Comparison of ENCODE assay signal across 24 cellular contexts in genomic region chr1:197621761-197622160, GRCh38.
DNase-seq lines count a peak whose midpoint lies in the region; ATAC-seq, FAIRE-seq and TF ChIP-seq lines count a peak whose summit lies in the region.
"Had no signal": no experiment of that assay in that cellular context is flagged by ENCODE, and none has a peak within 500 bp of the region (broad histone marks: within the 10 kb centered on the region; RNA-seq: fewer than 3 reads in every experiment).

No MANE protein-coding gene starts in this region.

- TF ChIP-seq RAD21 in A549 (conservative IDR thresholded peaks at IDR 0.05 in 1 of 2, IDR thresholded peaks at IDR 0.05 in 1 of 2): no peak
- TF ChIP-seq RAD21 in IMR-90 (IDR thresholded peaks at IDR 0.05; ENCODE audit: low read length): no peak
- TF ChIP-seq RAD21 in K562 (CRISPR knock-in tag; conservative IDR thresholded peaks at IDR 0.05 in 1 of 2, IDR thresholded peaks at IDR 0.05 in 1 of 2): no peak

- H3K23ac ChIP-seq in IMR-90 (ENCODE audit: low read depth, low read length): no peak overlapping the region

- H3K4me3 ChIP-seq in A549 (no peak overlapping the region), IMR-90 (ENCODE audit: insufficient read depth, low read depth, low read length) (no peak overlapping the region), K562 (no peak overlapping the region), right cardiac atrium (ENCODE audit: low read length) (no peak overlapping the region)
- H3K4me3 ChIP-seq: BLaER1, GM12878 had no signal

- FAIRE-seq in A549 (lab: Jason Lieb, UNC) (peak; percentile 28), K562 (lab: Jason Lieb, UNC) (no peak)
- FAIRE-seq: GM12878, GM12892, GM18507 had no signal

- no peak overlapping the region for H2AK5ac ChIP-seq in IMR-90 (ENCODE audit: low read depth, low read length)

- no peak overlapping the region for H3K56ac ChIP-seq in IMR-90 (ENCODE audit: extremely low read depth, insufficient read depth, low read length)

- H2AFZ ChIP-seq in IMR-90 (replicated peaks; ENCODE audit: low read length, poor library complexity) (no peak overlapping the region), K562 (ENCODE audit: low read depth, low read length) (no peak overlapping the region)

- H3K79me1 ChIP-seq in IMR-90 (ENCODE audit: low read depth in 1 of 2, low read length in 2 of 2): peaks cover 0 to 3% of the 10 kb centered on the region in 2 experiments; a peak in 1 of 4 replicates

- POLR2A ChIA-PET in A549 (lab: Yijun Ruan, JAX) (no interaction called here), IMR-90 (lab: Charles Lee; ENCODE audit: unreplicated experiment) (no interaction called here), K562 (lab: Yijun Ruan, JAX) (no interaction called here)

- DNase-seq in A549 (ENCODE audit: low read depth in 1 of 2, low spot score in 1 of 2): no peak
- no peak for DNase-seq in IMR-90
- no peak for DNase-seq in K562 (ENCODE audit: extremely low read depth in 1 of 4, low spot score in 3 of 4)
- no peak for DNase-seq in right cardiac atrium
- DNase-seq: ACHN; BE2C; C1 segment of cervical spinal cord; CD4-positive, alpha-beta memory T cell; CD4-positive, CD25-positive, alpha-beta regulatory T cell; CD8-positive, alpha-beta memory T cell; COR-L47; DMS 273 treated with DMSO at 0.1 percent for 48 hours; DMS153; DMS79; DND-41; EL; GDM1 had no signal

- H3K4me1 ChIP-seq in A549 (peaks cover 13% of the 10 kb centered on the region; the same call in 1 of the 3 replicates), IMR-90 (ENCODE audit: control insufficient read depth, insufficient read depth, low read length) (0 out of 2 replicates have a peak, but pooled peaks cover 2% of the 10 kb centered on the region), K562 (replicated peaks in 1 of 2; ENCODE audit: control insufficient read depth in 2 of 2, insufficient read depth in 2 of 2, low read length in 2 of 2) (no peaks in the 10 kb centered on the region), right cardiac atrium (ENCODE audit: control insufficient read depth, insufficient read depth, low read length) (no peaks in the 10 kb centered on the region)

- no peak overlapping the region for H4K91ac ChIP-seq in IMR-90 (ENCODE audit: insufficient read depth, low read depth, low read length)

- H3K79me2 ChIP-seq in K562 (ENCODE audit: control insufficient read depth, insufficient read depth, low read length): no peaks in the 10 kb centered on the region

- TF ChIP-seq CTCF in 22Rv1 (IDR thresholded peaks at IDR 0.05) (no peak), A549 (IDR thresholded peaks at IDR 0.05) (no peak), IMR-90 (conservative IDR thresholded peaks at IDR 0.05; ENCODE audit: low read depth, low read length) (no peak), K562 (IDR thresholded peaks at IDR 0.05 in 2 of 3, conservative IDR thresholded peaks at IDR 0.05 in 1 of 3; ENCODE audit: insufficient read depth in 2 of 3, low read depth in 1 of 3, low read length in 3 of 3) (no peak)

- no peak for ATAC-seq in A549
- no peak for ATAC-seq in IMR-90 (ENCODE audit: low read depth)
- ATAC-seq in K562: no peak
- no peak for ATAC-seq in GM21381 (IDR thresholded peaks at IDR 0.05; ENCODE audit: unreplicated experiment)
- ATAC-seq in HG02610 (IDR thresholded peaks at IDR 0.05; ENCODE audit: unreplicated experiment): no peak
- ATAC-seq in right cardiac atrium: no peak
- ATAC-seq: GM12878 had no signal

- H3K4me2 ChIP-seq in A549 (no peak overlapping the region), IMR-90 (ENCODE audit: low read depth, low read length) (no peak overlapping the region), K562 (ENCODE audit: insufficient read depth, low read length) (no peak overlapping the region)
- H3K4me2 ChIP-seq: BLaER1 had no signal

- no peak overlapping the region for H4K8ac ChIP-seq in IMR-90 (ENCODE audit: low read depth in 2 of 2, low read length in 2 of 2)

- no peak overlapping the region for H3K14ac ChIP-seq in IMR-90 (replicated peaks; ENCODE audit: low read depth, low read length)

- no peak overlapping the region for H2BK5ac ChIP-seq in IMR-90 (ENCODE audit: low read depth, low read length, poor library complexity, severe bottlenecking)

- H3K9me1 ChIP-seq in IMR-90 (ENCODE audit: insufficient read depth, low read length) (no peaks in the 10 kb centered on the region), K562 (ENCODE audit: control insufficient read depth, insufficient read depth, low read length) (no peaks in the 10 kb centered on the region)

- TF ChIP-seq POLR2A in A549 (IDR thresholded peaks at IDR 0.05; ENCODE audit: low read length): no peak
- TF ChIP-seq POLR2A in IMR-90 (IDR thresholded peaks at IDR 0.05; ENCODE audit: low read depth, low read length): no peak
- no peak for TF ChIP-seq POLR2A in K562 (conservative IDR thresholded peaks at IDR 0.05)

- in situ Hi-C loops in IMR-90 (cut with MboI; ENCODE audit: low sequenced_read_pairs) (loop anchor here (25.0 kb wide), 1 partner anchor 841 kb away; no protein-coding TSS in a partner anchor), K562 (cut with MboI) (loop anchor here (5.0 kb wide), 1 partner anchor 246 kb away; no protein-coding TSS in a partner anchor)

- intact Hi-C loops in IMR-90 (cut with micrococcal nuclease) (no loop called here), K562 (cut with micrococcal nuclease) (no loop called here), right cardiac atrium (cut with DNase I) (no loop called here)

- H3K9ac ChIP-seq in IMR-90 (ENCODE audit: low read depth, low read length) (no peak overlapping the region), K562 (ENCODE audit: insufficient read depth in 1 of 2, low read depth in 2 of 2, low read length in 2 of 2) (no peak overlapping the region)
- H3K9ac ChIP-seq: BLaER1 had no signal

- H4K20me1 ChIP-seq in IMR-90 (ENCODE audit: insufficient read depth, low read length): no peaks in the 10 kb centered on the region
- H4K20me1 ChIP-seq in K562 (replicated peaks; ENCODE audit: control insufficient read depth, insufficient read depth, low read length): no peaks in the 10 kb centered on the region
- H4K20me1 ChIP-seq: BLaER1 had no signal

- no peak overlapping the region for H2AK9ac ChIP-seq in IMR-90 (replicated peaks; ENCODE audit: low read depth, low read length, poor library complexity)

- no peak for TF ChIP-seq EP300 in A549 (IDR thresholded peaks at IDR 0.05)
- TF ChIP-seq EP300 in K562 (IDR thresholded peaks at IDR 0.05; ENCODE audit: low read length): no peak

- CTCF ChIA-PET in A549 (lab: Yijun Ruan, JAX): no interaction called here
- CTCF ChIA-PET in IMR-90 (lab: Yijun Ruan, JAX): no interaction called here
- CTCF ChIA-PET in K562 (lab: Yijun Ruan, JAX; ENCODE audit: low intra/inter-chr PET ratio): interaction anchor here (0.6 kb wide), 2 partner anchors 12 to 299 kb away, joined by 3 to 4 read pairs; no protein-coding TSS in a partner anchor

- BruUV-seq in IMR-90 (replicated peaks; lab: Mats Ljungman, UMichigan) (no TSS peak), K562 (replicated peaks; lab: Mats Ljungman, UMichigan) (no TSS peak)

- H3K27ac ChIP-seq in 22Rv1 (peak overlapping the region; percentile 85), A549 (no peak overlapping the region), IMR-90 (ENCODE audit: insufficient read depth, low read length) (no peak overlapping the region), K562 (ENCODE audit: extremely low read depth, low read depth, low read length) (no peak overlapping the region), right cardiac atrium (ENCODE audit: low read length) (no peak overlapping the region)
- H3K27ac ChIP-seq: BLaER1 had no signal

- no peak overlapping the region for H3K18ac ChIP-seq in IMR-90 (ENCODE audit: low read depth, low read length)

- H3K36me3 ChIP-seq in IMR-90 (ENCODE audit: control insufficient read depth, insufficient read depth, low read length) (no peaks in the 10 kb centered on the region), K562 (ENCODE audit: control insufficient read depth, insufficient read depth, low read length) (no peaks in the 10 kb centered on the region)
- H3K36me3 ChIP-seq: BE2C, BLaER1 had no signal

- H3K9me3 ChIP-seq in A549 (no peaks in the 10 kb centered on the region), IMR-90 (ENCODE audit: control insufficient read depth, insufficient read depth, low read length) (no peaks in the 10 kb centered on the region), K562 (replicated peaks; ENCODE audit: control insufficient read depth, insufficient read depth, low read depth, low read length) (no peaks in the 10 kb centered on the region), right cardiac atrium (ENCODE audit: control insufficient read depth, low read length) (no peaks in the 10 kb centered on the region)
- H3K9me3 ChIP-seq: BE2C, BLaER1 had no signal

- dilution Hi-C loops in IMR-90 (cut with HindIII; ENCODE audit: low sequenced_read_pairs, unreplicated experiment): no loop called here

- H3K27me3 ChIP-seq in IMR-90 (ENCODE audit: control insufficient read depth, insufficient read depth, low read length) (no peaks in the 10 kb centered on the region), K562 (ENCODE audit: control insufficient read depth in 2 of 2, insufficient read depth in 2 of 2, low read length in 2 of 2) (no peaks in the 10 kb centered on the region), right cardiac atrium (ENCODE audit: control insufficient read depth, insufficient read depth) (no peaks in the 10 kb centered on the region)
- H3K27me3 ChIP-seq: BE2C, BLaER1 had no signal

- H2BK20ac ChIP-seq in IMR-90 (ENCODE audit: low read depth, low read length): no peak overlapping the region

- H2BK15ac ChIP-seq in IMR-90 (ENCODE audit: low read depth, low read length): no peak overlapping the region

- no peak overlapping the region for H4K5ac ChIP-seq in IMR-90 (ENCODE audit: low read depth, low read length)

- no peak overlapping the region for H2BK120ac ChIP-seq in IMR-90 (ENCODE audit: low read depth, low read length)

- H3K4ac ChIP-seq in IMR-90 (ENCODE audit: low read depth, low read length): no peak overlapping the region

TF ChIP-seq in A549, 52 proteins besides CTCF, POLR2A, EP300 and RAD21:
- TF ChIP-seq MAFK (IDR thresholded peaks at IDR 0.05; ENCODE audit: partially characterized antibody) (peak; percentile 44), CEBPB (IDR thresholded peaks at IDR 0.05) (no peak)

TF ChIP-seq in K562, 482 proteins besides CTCF, POLR2A, EP300 and RAD21 (continues in another document):
- TF ChIP-seq MCM3 (IDR thresholded peaks at IDR 0.05): no peak
- TF ChIP-seq E2F1 (CRISPR knock-in tag; IDR thresholded peaks at IDR 0.05): no peak
- no peak for TF ChIP-seq EWSR1 (IDR thresholded peaks at IDR 0.05; ENCODE audit: borderline replicate concordance, low read depth, partially characterized antibody)
- TF ChIP-seq C11orf30 (IDR thresholded peaks at IDR 0.05; ENCODE audit: low read depth): peak; percentile 21; the same call in 1 of the 2 replicates
- peak; percentile 52 for TF ChIP-seq ZNF316 (IDR thresholded peaks at IDR 0.05)
